19 cellular contexts compared by ENCODE assay signal in genomic region chr11:20054584-20054983, GRCh38.
DNase-seq lines count a peak whose midpoint lies in the region; ATAC-seq and TF ChIP-seq lines count a peak whose summit lies in the region.
"Had no signal": no experiment of that assay in that cellular context is flagged by ENCODE, and none has a peak within 500 bp of the region (broad histone marks: within the 10 kb centered on the region; RNA-seq: fewer than 3 reads in every experiment).

No MANE protein-coding gene starts in this region.

- no peak overlapping the region for H3K4me2 ChIP-seq in parathyroid adenoma (ENCODE audit: low read length)
- H3K4me2 ChIP-seq: BLaER1, KMS-11 had no signal

- no peak for ATAC-seq in left ventricle myocardium superior

- no peak overlapping the region for H3K9ac ChIP-seq in parathyroid adenoma
- H3K9ac ChIP-seq: BLaER1, KMS-11 had no signal

- no peak for DNase-seq in right atrium auricular region (ENCODE audit: low spot score)
- DNase-seq in left ventricle myocardium superior = no peak
- no peak for DNase-seq in esophagus squamous epithelium (lab: John Stamatoyannopoulos, UW)
- DNase-seq in stimulated activated CD4-positive, alpha-beta T cell treated with anti-CD3 and anti-CD28 coated beads, Interleukin-12 subunit alpha, Interleukin-12 subunit beta, amount 100 ng/mL, for 4 hours = no peak
- DNase-seq in G401 (ENCODE audit: low spot score) = no peak
- DNase-seq in NCI-H748 (lab: John Stamatoyannopoulos, UW; ENCODE audit: unreplicated experiment) = no peak
- DNase-seq: CD4-positive, alpha-beta T cell; COR-L47; DMS79; IMR-90; NCI-H146; NCI-H2029 treated with DMSO at 0.1 percent for 48 hours; NCI-H226; NCI-H510A treated with DMSO at 0.1 percent for 48 hours; NCI-H82; Peyer's patch had no signal

- H3K9me3 ChIP-seq in right atrium auricular region (no peaks in the 10 kb centered on the region), esophagus squamous epithelium (no peaks in the 10 kb centered on the region), parathyroid adenoma (ENCODE audit: control insufficient read depth, low read length) (no peaks in the 10 kb centered on the region)
- H3K9me3 ChIP-seq: BLaER1, Peyer's patch had no signal

- H3K4me3 ChIP-seq in right atrium auricular region = no peak overlapping the region
- no peak overlapping the region for H3K4me3 ChIP-seq in esophagus squamous epithelium
- no peak overlapping the region for H3K4me3 ChIP-seq in parathyroid adenoma (ENCODE audit: low read depth, low read length)
- H3K4me3 ChIP-seq: BLaER1, Peyer's patch had no signal

- H3K36me3 ChIP-seq in right atrium auricular region = peaks cover 21% of the 10 kb centered on the region
- H3K36me3 ChIP-seq in esophagus squamous epithelium = peaks cover 0 to 64% (median 0%) of the 10 kb centered on the region in 3 donors
- H3K36me3 ChIP-seq in parathyroid adenoma (ENCODE audit: control insufficient read depth, insufficient read depth, low read length) = no peaks in the 10 kb centered on the region
- H3K36me3 ChIP-seq: BLaER1, Peyer's patch had no signal

- in situ Hi-C loops in G401 (cut with HindIII; ENCODE audit: low sequenced_read_pairs) = no loop called here

- H3K27ac ChIP-seq in right atrium auricular region (peak overlapping the region; percentile 29 to 66), esophagus squamous epithelium (peak overlapping the region in 3 of 4 donors; percentile 75 to 83 (median 78)), parathyroid adenoma (peak overlapping the region; percentile 57)
- H3K27ac ChIP-seq: BLaER1, KMS-11, Peyer's patch had no signal

- H2AFZ ChIP-seq in parathyroid adenoma = no peak overlapping the region

- H3K27me3 ChIP-seq in right atrium auricular region (no peaks in the 10 kb centered on the region), esophagus squamous epithelium (no peaks in the 10 kb centered on the region), parathyroid adenoma (ENCODE audit: control insufficient read depth, insufficient read depth, low read length) (no peaks in the 10 kb centered on the region)
- H3K27me3 ChIP-seq: BLaER1, Peyer's patch had no signal

- intact Hi-C loops in left ventricle myocardium superior (cut with micrococcal nuclease) (no loop called here), esophagus squamous epithelium (cut with DNase I) (no loop called here)

- TF ChIP-seq CTCF in right atrium auricular region (IDR thresholded peaks at IDR 0.05) (no peak), esophagus squamous epithelium (IDR thresholded peaks at IDR 0.05) (no peak), parathyroid adenoma (IDR thresholded peaks at IDR 0.05) (no peak)

- TF ChIP-seq POLR2A in esophagus squamous epithelium (IDR thresholded peaks at IDR 0.05) = no peak

- 87 to 93% methylated on average over 1 of the region's 1 CpG for WGBS in esophagus squamous epithelium, 2 donors

- no peaks in the 10 kb centered on the region for H3K79me2 ChIP-seq in parathyroid adenoma

- H3K4me1 ChIP-seq in right atrium auricular region (peaks cover 0 to 31% of the 10 kb centered on the region in 2 donors), esophagus squamous epithelium (peaks cover 15 to 92% (median 40%) of the 10 kb centered on the region in 3 donors), parathyroid adenoma (peaks cover 6% of the 10 kb centered on the region)
- H3K4me1 ChIP-seq: Peyer's patch had no signal
